ENCODE assay signal across 14 cellular contexts in genomic region chr19:49874503-49875157, GRCh38. TPM values are rescaled to one million over a fixed set of nuclear protein-coding genes. Genes with fewer than 3 reads are reported as not detected.
A peak's percentile ranks its signal among the peaks of the same experiment; 100 is the strongest.
DNase-seq lines count a peak whose midpoint lies in the region; ATAC-seq, FAIRE-seq and TF ChIP-seq lines count a peak whose summit lies in the region.
"Had no signal": no experiment of that assay in that cellular context is flagged by ENCODE, and none has a peak within 500 bp of the region (broad histone marks: within the 10 kb centered on the region; RNA-seq: fewer than 3 reads in every experiment).

No MANE protein-coding gene starts in this region.

- CTCF ChIA-PET in K562 (lab: Yijun Ruan, JAX; ENCODE audit: low intra/inter-chr PET ratio) = no interaction called here

- H2AFZ ChIP-seq in KMS-11 (ENCODE audit: low read depth) = no peak overlapping the region
- H2AFZ ChIP-seq in K562 (ENCODE audit: low read depth, low read length) = no peak overlapping the region

- H4K20me1 ChIP-seq in KMS-11 (ENCODE audit: insufficient read depth) = no peaks in the 10 kb centered on the region
- no peaks in the 10 kb centered on the region for H4K20me1 ChIP-seq in K562 (replicated peaks; ENCODE audit: control insufficient read depth, insufficient read depth, low read length)

- no peak for TF ChIP-seq POLR2A in K562 (conservative IDR thresholded peaks at IDR 0.05)

- peaks cover 23% of the 10 kb centered on the region for H3K79me2 ChIP-seq in KMS-11 (ENCODE audit: insufficient read depth, low read depth)
- peaks cover 43% of the 10 kb centered on the region for H3K79me2 ChIP-seq in K562 (ENCODE audit: control insufficient read depth, insufficient read depth, low read length)

- 84% methylated on average over 10 of the region's 11 CpGs for WGBS in K562 (ENCODE audit: insufficient coverage, low coverage, missing lambda C conversion rate)

- H3K4me3 ChIP-seq in CD4-positive, CD25-positive, alpha-beta regulatory T cell (ENCODE audit: low read depth, low read length) = no peak overlapping the region
- H3K4me3 ChIP-seq in KMS-11 (IDR thresholded peaks at IDR 0.05; ENCODE audit: insufficient read depth, low read depth, low read length) (no peak overlapping the region), K562 (peak overlapping the region; percentile 84)

- peak overlapping the region in 2 of 3 donors; percentile 73 to 76 for H3K27ac Mint-ChIP-seq in CD4-positive, CD25-positive, alpha-beta regulatory T cell
- H3K27ac Mint-ChIP-seq in neural crest cell (ENCODE audit: unreplicated experiment) = no peak overlapping the region
- H3K27ac Mint-ChIP-seq: natural killer cell treated with Interleukin-12 subunit alpha and Interleukin-12 subunit beta and Interleukin-15 and Interleukin-18, amount 100 ng/mL, for 72 hours had no signal

- DNase-seq in CD4-positive, CD25-positive, alpha-beta regulatory T cell = no peak
- DNase-seq in K562 (ENCODE audit: extremely low read depth in 1 of 4, low spot score in 3 of 4) (no peak), neural crest cell (ENCODE audit: low read depth, low spot score) (no peak), KBM-7 (no peak), NCI-H187 treated with DMSO at 0.1 percent for 48 hours (lab: John Stamatoyannopoulos, UW) (no peak)
- DNase-seq: activated T-cell treated with anti-CD3 and anti-CD28 coated beads for 4 hours; DMS79 treated with DMSO at 0.1 percent for 48 hours; NCI-H1417 treated with DMSO at 0.1 percent for 48 hours; NK-92 treated with Interleukin-12 subunit alpha and Interleukin-12 subunit beta, amount 100 ng/mL, for 24 hours had no signal

- no peak overlapping the region for H3K9ac ChIP-seq in KMS-11
- peak overlapping the region; percentile 98 to 99; a peak in 3 of 4 replicates for H3K9ac ChIP-seq in K562 (ENCODE audit: insufficient read depth in 1 of 2, low read depth in 2 of 2, low read length in 2 of 2)

- TF ChIP-seq CTCF in KMS-11 (conservative IDR thresholded peaks at IDR 0.05; ENCODE audit: low read depth, low read length) (no peak), K562 (IDR thresholded peaks at IDR 0.05 in 2 of 3, conservative IDR thresholded peaks at IDR 0.05 in 1 of 3; ENCODE audit: insufficient read depth in 2 of 3, low read depth in 1 of 3, low read length in 3 of 3) (no peak), neural crest cell (conservative IDR thresholded peaks at IDR 0.05) (no peak)

- peaks cover 4% of the 10 kb centered on the region for H3K36me3 Mint-ChIP-seq in CD4-positive, CD25-positive, alpha-beta regulatory T cell
- no peaks in the 10 kb centered on the region for H3K36me3 Mint-ChIP-seq in neural crest cell (ENCODE audit: low read depth)
- H3K36me3 Mint-ChIP-seq: natural killer cell treated with Interleukin-12 subunit alpha and Interleukin-12 subunit beta and Interleukin-15 and Interleukin-18, amount 100 ng/mL, for 72 hours had no signal

- no peaks in the 10 kb centered on the region for H3K9me3 Mint-ChIP-seq in CD4-positive, CD25-positive, alpha-beta regulatory T cell
- no peaks in the 10 kb centered on the region for H3K9me3 Mint-ChIP-seq in neural crest cell
- H3K9me3 Mint-ChIP-seq: natural killer cell treated with Interleukin-12 subunit alpha and Interleukin-12 subunit beta and Interleukin-15 and Interleukin-18, amount 100 ng/mL, for 72 hours had no signal

- intact Hi-C loops in K562 (cut with micrococcal nuclease) = loop anchor here (10.0 kb wide), 1 partner anchor 160 kb away; no protein-coding TSS in a partner anchor

- H3K27ac ChIP-seq in CD4-positive, CD25-positive, alpha-beta regulatory T cell (ENCODE audit: insufficient read depth, low read length, poor library complexity, severe bottlenecking) = no peak overlapping the region
- no peak overlapping the region; the same call in 1 of the 2 replicates for H3K27ac ChIP-seq in KMS-11
- peak overlapping the region; percentile 99; the same call in 2 of the 3 replicates for H3K27ac ChIP-seq in K562 (ENCODE audit: extremely low read depth, low read depth, low read length)

- H3K4me1 ChIP-seq in CD4-positive, CD25-positive, alpha-beta regulatory T cell (ENCODE audit: control insufficient read depth, insufficient read depth, low read length, poor library complexity, severe bottlenecking) = peaks cover 31% of the 10 kb centered on the region
- peaks cover 30% of the 10 kb centered on the region for H3K4me1 ChIP-seq in KMS-11 (ENCODE audit: low read depth, poor library complexity, severe bottlenecking)
- H3K4me1 ChIP-seq in K562 (replicated peaks in 1 of 2; ENCODE audit: control insufficient read depth in 2 of 2, insufficient read depth in 2 of 2, low read length in 2 of 2) = peaks cover 16 to 75% of the 10 kb centered on the region in 2 experiments; a peak in 4 of 5 replicates

- H3K4me2 ChIP-seq in KMS-11 (peak overlapping the region; percentile 81; the same call in 1 of the 2 replicates), K562 (ENCODE audit: insufficient read depth, low read length) (peak overlapping the region; percentile 99)

- POLR2A ChIA-PET in K562 (lab: Yijun Ruan, JAX) = interaction anchor here (0.6 to 3.0 kb wide), 5 partner anchors 8 to 282 kb away, joined by 3 to 16 read pairs (median 3); partner anchors contain the start of gene PTOV1

- H3K9me3 ChIP-seq in CD4-positive, CD25-positive, alpha-beta regulatory T cell (ENCODE audit: control insufficient read depth in 2 of 2, low read length in 2 of 2) = no peaks in the 10 kb centered on the region
- no peaks in the 10 kb centered on the region for H3K9me3 ChIP-seq in K562 (replicated peaks; ENCODE audit: control insufficient read depth, insufficient read depth, low read depth, low read length)

- no peaks in the 10 kb centered on the region for H3K27me3 ChIP-seq in CD4-positive, CD25-positive, alpha-beta regulatory T cell (ENCODE audit: control insufficient read depth, insufficient read depth, low read length)
- no peaks in the 10 kb centered on the region for H3K27me3 ChIP-seq in KMS-11 (ENCODE audit: insufficient read depth, low read depth)
- H3K27me3 ChIP-seq in K562 (ENCODE audit: control insufficient read depth in 2 of 2, insufficient read depth in 2 of 2, low read length in 2 of 2) = no peaks in the 10 kb centered on the region
- H3K27me3 ChIP-seq: cardiac muscle cell had no signal

- TF ChIP-seq RAD21 in K562 (CRISPR knock-in tag; conservative IDR thresholded peaks at IDR 0.05 in 1 of 2, IDR thresholded peaks at IDR 0.05 in 1 of 2) = no peak

- in situ Hi-C loops in K562 (cut with MboI) = loop anchor here (10.0 kb wide), 1 partner anchor 380 kb away; the partner anchor contains the start of gene RPS11
- in situ Hi-C loops in KBM-7 (cut with MboI; ENCODE audit: low pct_unique_long_range_greater_than_20kb, low sequenced_read_pairs) = no loop called here

- no peaks in the 10 kb centered on the region for H3K36me3 ChIP-seq in CD4-positive, CD25-positive, alpha-beta regulatory T cell (ENCODE audit: control insufficient read depth, insufficient read depth, low read length)
- H3K36me3 ChIP-seq in KMS-11 (ENCODE audit: insufficient read depth) (no peaks in the 10 kb centered on the region), K562 (ENCODE audit: control insufficient read depth, insufficient read depth, low read length) (peaks cover 50% of the 10 kb centered on the region)
- H3K36me3 ChIP-seq: cardiac muscle cell had no signal

- no peak for ATAC-seq in CD4-positive, CD25-positive, alpha-beta regulatory T cell (ENCODE audit: low read depth in 2 of 2)
- ATAC-seq in K562 (no peak), GM21529 (IDR thresholded peaks at IDR 0.05; ENCODE audit: unreplicated experiment) (no peak), HG02798 (IDR thresholded peaks at IDR 0.05; ENCODE audit: poor library complexity, unreplicated experiment) (no peak)
- ATAC-seq: natural killer cell treated with Interleukin-12 subunit alpha and Interleukin-12 subunit beta and Interleukin-15 and Interleukin-18, amount 100 ng/mL, for 72 hours had no signal

- H3K27me3 Mint-ChIP-seq in CD4-positive, CD25-positive, alpha-beta regulatory T cell = no peaks in the 10 kb centered on the region
- H3K27me3 Mint-ChIP-seq in neural crest cell (ENCODE audit: low read depth) = no peaks in the 10 kb centered on the region
- H3K27me3 Mint-ChIP-seq: natural killer cell treated with Interleukin-12 subunit alpha and Interleukin-12 subunit beta and Interleukin-15 and Interleukin-18, amount 100 ng/mL, for 72 hours had no signal

- peak overlapping the region in 2 of 4 donors; percentile 5 to 74 for H3K4me3 Mint-ChIP-seq in CD4-positive, CD25-positive, alpha-beta regulatory T cell
- H3K4me3 Mint-ChIP-seq in neural crest cell = peak overlapping the region; percentile 55
- H3K4me3 Mint-ChIP-seq: natural killer cell treated with Interleukin-12 subunit alpha and Interleukin-12 subunit beta and Interleukin-15 and Interleukin-18, amount 100 ng/mL, for 72 hours had no signal

- no peak for TF ChIP-seq EP300 in K562 (IDR thresholded peaks at IDR 0.05; ENCODE audit: low read length)

- BruUV-seq in K562 (replicated peaks; lab: Mats Ljungman, UMichigan) = no TSS peak

- FAIRE-seq in K562 (lab: Jason Lieb, UNC) = no peak

- H3K4me1 Mint-ChIP-seq in CD4-positive, CD25-positive, alpha-beta regulatory T cell = peaks cover 0 to 57% (median 16%) of the 10 kb centered on the region in 4 donors
- H3K4me1 Mint-ChIP-seq in neural crest cell = peaks cover 32% of the 10 kb centered on the region

- peaks cover 4% of the 10 kb centered on the region for H3K9me1 ChIP-seq in K562 (ENCODE audit: control insufficient read depth, insufficient read depth, low read length)

RNA-seq across cellular contexts. Expression of gene AKT1S1, which starts 2.5 kb away (rescaled TPM):
- 12.9 TPM for total RNA-seq in CD4-positive, CD25-positive, alpha-beta regulatory T cell
- polyA plus RNA-seq in CD4-positive, CD25-positive, alpha-beta regulatory T cell = 1 to 10 TPM; 3.0 to 4.2 (median 3.8) TPM
- 24.5 and 49.9 TPM in 2 replicates for total RNA-seq in K562 (2011; cell fraction: chromatin; rRNA removed; ENCODE audit: low replicate concordance)
- 34.3 and 39.9 TPM in 2 replicates for total RNA-seq in K562 (2011; cell fraction: nucleolus; rRNA removed)
- 26.9 and 29.9 TPM in 2 replicates for total RNA-seq in K562 (2011; cell fraction: nucleoplasm; rRNA removed)
- 25.7 and 33.8 TPM in 2 replicates for total RNA-seq in K562 (2014; rRNA removed)
- 5.7 and 6.9 TPM in 2 replicates for total RNA-seq in K562 (2014; rRNA removed; fragmentation: Illumina TruSeq; extraction: Trizol)
- 13.5 and 14.4 TPM in 2 replicates for total RNA-seq in K562 (2015; rRNA removed; fragmentation: Illumina TruSeq; extraction: Trizol)
- 50.1 and 50.3 TPM in 2 replicates for total RNA-seq in K562 (2021)
- polyA plus RNA-seq in K562 (2011; rRNA removed) = 17.1 and 22.4 TPM in 2 replicates
- 34.5 and 68.9 TPM in 2 replicates for polyA plus RNA-seq in K562 (2011; cell fraction: cytosol; rRNA removed)
- 33.2 and 55.4 TPM in 2 replicates for polyA plus RNA-seq in K562 (2011; cell fraction: nucleus; rRNA removed)
- polyA plus RNA-seq in K562 (2012) = 31.8 and 37.6 TPM in 2 replicates
- 39.0 and 40.7 TPM in 2 replicates for polyA plus RNA-seq in K562 (2014; fragmentation: Illumina TruSeq; extraction: Trizol)
- polyA plus RNA-seq in K562 (2014; fragmentation: Nextera tagmentation; extraction: Ambion mirVana) = 1 to 10 TPM; 1.2 TPM
- polyA plus RNA-seq in K562 (2014; rRNA removed) = 38.2 and 45.4 TPM in 2 replicates
- 7.8 and 10.3 TPM in 2 replicates for polyA minus RNA-seq in K562 (2011; rRNA and poly(A)+ RNA removed)
- polyA minus RNA-seq in K562 (2011; cell fraction: cytosol; rRNA and poly(A)+ RNA removed) = 17.4 and 21.4 TPM in 2 replicates
- polyA minus RNA-seq in K562 (2011; cell fraction: nucleus; rRNA and poly(A)+ RNA removed) = 18.2 and 22.4 TPM in 2 replicates
- total RNA-seq in neural crest cell = 38.6 and 39.6 TPM in 2 replicates

RNA-seq across cellular contexts. Expression of gene TBC1D17, which starts 2.9 kb away (rescaled TPM):
- total RNA-seq in CD4-positive, CD25-positive, alpha-beta regulatory T cell = 48.1 TPM
- 1 to 10 TPM; 8.8 to 9.7 (median 9.1) TPM for polyA plus RNA-seq in CD4-positive, CD25-positive, alpha-beta regulatory T cell
- 34.8 and 78.7 TPM in 2 replicates for total RNA-seq in K562 (2011; cell fraction: chromatin; rRNA removed; ENCODE audit: low replicate concordance)
- total RNA-seq in K562 (2011; cell fraction: nucleolus; rRNA removed) = 40.9 and 43.4 TPM in 2 replicates
- total RNA-seq in K562 (2011; cell fraction: nucleoplasm; rRNA removed) = 33.2 and 34.5 TPM in 2 replicates
- total RNA-seq in K562 (2014; rRNA removed) (3.8 and 6.8 TPM in 2 replicates), K562 (2014; rRNA removed; fragmentation: Illumina TruSeq; extraction: Trizol) (2.6 and 3.2 TPM in 2 replicates), K562 (2015; rRNA removed; fragmentation: Illumina TruSeq; extraction: Trizol) (2.4 and 3.5 TPM in 2 replicates), K562 (2021) (14.2 and 16.0 TPM in 2 replicates), neural crest cell (30.5 and 34.5 TPM in 2 replicates)
- polyA plus RNA-seq in K562 (2011; rRNA removed) (7.4 and 10.5 TPM in 2 replicates), K562 (2014; fragmentation: Illumina TruSeq; extraction: Trizol) (8.7 and 11.7 TPM in 2 replicates), K562 (2014; fragmentation: Nextera tagmentation; extraction: Ambion mirVana) (under 1 TPM; 0.42 to 0.46 TPM), K562 (2014; rRNA removed) (14.7 and 18.2 TPM in 2 replicates)
- polyA plus RNA-seq in K562 (2011; cell fraction: cytosol; rRNA removed) = 8.7 and 14.7 TPM in 2 replicates
- 33.2 and 48.4 TPM in 2 replicates for polyA plus RNA-seq in K562 (2011; cell fraction: nucleus; rRNA removed)
- 15.8 and 16.9 TPM in 2 replicates for polyA plus RNA-seq in K562 (2012)
- 5.7 and 7.2 TPM in 2 replicates for polyA minus RNA-seq in K562 (2011; rRNA and poly(A)+ RNA removed)
- 9.1 and 9.2 TPM in 2 replicates for polyA minus RNA-seq in K562 (2011; cell fraction: cytosol; rRNA and poly(A)+ RNA removed)
- 12.3 and 15.3 TPM in 2 replicates for polyA minus RNA-seq in K562 (2011; cell fraction: nucleus; rRNA and poly(A)+ RNA removed)

RNA-seq across cellular contexts. Expression of gene PNKP, which starts 7.3 kb away (rescaled TPM):
- 149 TPM for total RNA-seq in CD4-positive, CD25-positive, alpha-beta regulatory T cell
- polyA plus RNA-seq in CD4-positive, CD25-positive, alpha-beta regulatory T cell = 10 to 100 TPM; 26.2 to 33.5 (median 28.2) TPM
- total RNA-seq in K562 (2011; cell fraction: chromatin; rRNA removed; ENCODE audit: low replicate concordance) = 168 and 404 TPM in 2 replicates
- 252 and 258 TPM in 2 replicates for total RNA-seq in K562 (2011; cell fraction: nucleolus; rRNA removed)
- 178 and 185 TPM in 2 replicates for total RNA-seq in K562 (2011; cell fraction: nucleoplasm; rRNA removed)
- total RNA-seq in K562 (2014; rRNA removed) (56.0 and 59.3 TPM in 2 replicates), K562 (2014; rRNA removed; fragmentation: Illumina TruSeq; extraction: Trizol) (12.3 and 18.1 TPM in 2 replicates), K562 (2015; rRNA removed; fragmentation: Illumina TruSeq; extraction: Trizol) (25.3 and 29.4 TPM in 2 replicates), K562 (2021) (84.9 and 85.4 TPM in 2 replicates), neural crest cell (131 and 135 TPM in 2 replicates)
- polyA plus RNA-seq in K562 (2011; rRNA removed) (13.7 and 21.3 TPM in 2 replicates), K562 (2014; fragmentation: Illumina TruSeq; extraction: Trizol) (26.7 and 30.0 TPM in 2 replicates), K562 (2014; fragmentation: Nextera tagmentation; extraction: Ambion mirVana) (1 to 10 TPM; 2.8 to 3.1 TPM), K562 (2014; rRNA removed) (64.0 and 71.3 TPM in 2 replicates)
- 12.2 and 25.9 TPM in 2 replicates for polyA plus RNA-seq in K562 (2011; cell fraction: cytosol; rRNA removed)
- 123 and 164 TPM in 2 replicates for polyA plus RNA-seq in K562 (2011; cell fraction: nucleus; rRNA removed)
- polyA plus RNA-seq in K562 (2012) = 56.7 and 64.2 TPM in 2 replicates
- polyA minus RNA-seq in K562 (2011; rRNA and poly(A)+ RNA removed) = 6.7 and 8.2 TPM in 2 replicates
- 22.8 and 136 TPM in 2 replicates for polyA minus RNA-seq in K562 (2011; cell fraction: cytosol; rRNA and poly(A)+ RNA removed)
- polyA minus RNA-seq in K562 (2011; cell fraction: nucleus; rRNA and poly(A)+ RNA removed) = 48.2 and 49.9 TPM in 2 replicates

RNA-seq across cellular contexts. Expression of gene IL4I1, which starts 22.1 kb away (rescaled TPM):
- total RNA-seq in CD4-positive, CD25-positive, alpha-beta regulatory T cell = 3.7 TPM
- under 1 TPM; 0.20 to 0.85 (median 0.30) TPM for polyA plus RNA-seq in CD4-positive, CD25-positive, alpha-beta regulatory T cell
- total RNA-seq in K562 (2011; cell fraction: chromatin; rRNA removed; ENCODE audit: low replicate concordance) = 0.93 TPM in 1 of 2 replicates, not detected in the other
- 1.8 TPM in 2 replicates for total RNA-seq in K562 (2011; cell fraction: nucleolus; rRNA removed)
- 0.37 and 0.46 TPM in 2 replicates for total RNA-seq in K562 (2011; cell fraction: nucleoplasm; rRNA removed)
- 0.90 and 0.95 TPM in 2 replicates for total RNA-seq in K562 (2014; rRNA removed)
- total RNA-seq in K562 (2014; rRNA removed; fragmentation: Illumina TruSeq; extraction: Trizol) = 0.33 TPM in 1 of 2 replicates, not detected in the other
- 0.19 and 0.43 TPM in 2 replicates for total RNA-seq in K562 (2015; rRNA removed; fragmentation: Illumina TruSeq; extraction: Trizol)
- total RNA-seq in K562 (2021) = 0.55 and 0.76 TPM in 2 replicates
- 0.06 and 0.31 TPM in 2 replicates for polyA plus RNA-seq in K562 (2011; rRNA removed)
- polyA plus RNA-seq in K562 (2011; cell fraction: cytosol; rRNA removed) = 0.04 and 0.36 TPM in 2 replicates
- 0.24 and 0.27 TPM in 2 replicates for polyA plus RNA-seq in K562 (2011; cell fraction: nucleus; rRNA removed)
- 0.50 and 0.56 TPM in 2 replicates for polyA plus RNA-seq in K562 (2012)
- 0.15 TPM in 1 of 2 replicates, not detected in the other for polyA plus RNA-seq in K562 (2014; fragmentation: Illumina TruSeq; extraction: Trizol)
- polyA plus RNA-seq in K562 (2014; fragmentation: Nextera tagmentation; extraction: Ambion mirVana) = under 1 TPM in 1 of 2 experiments, not detected in 1; 0.13 TPM
- polyA plus RNA-seq in K562 (2014; rRNA removed) = 0.09 and 0.44 TPM in 2 replicates
- 0.11 TPM in 1 of 2 replicates, not detected in the other for polyA minus RNA-seq in K562 (2011; rRNA and poly(A)+ RNA removed)
- 0.67 and 0.73 TPM in 2 replicates for polyA minus RNA-seq in K562 (2011; cell fraction: cytosol; rRNA and poly(A)+ RNA removed)
- 0.67 and 0.81 TPM in 2 replicates for polyA minus RNA-seq in K562 (2011; cell fraction: nucleus; rRNA and poly(A)+ RNA removed)
- total RNA-seq in neural crest cell = 0.12 and 0.41 TPM in 2 replicates
- total RNA-seq: cardiac muscle cell had no signal
- polyA plus RNA-seq: cardiac muscle cell had no signal

RNA-seq across cellular contexts. Expression of gene PTOV1, which starts 23.7 kb away (rescaled TPM):
- 116 TPM for total RNA-seq in CD4-positive, CD25-positive, alpha-beta regulatory T cell
- polyA plus RNA-seq in CD4-positive, CD25-positive, alpha-beta regulatory T cell = 10 to 100 TPM; 26.8 to 45.6 (median 34.2) TPM
- 128 and 364 TPM in 2 replicates for total RNA-seq in K562 (2011; cell fraction: chromatin; rRNA removed; ENCODE audit: low replicate concordance)
- total RNA-seq in K562 (2011; cell fraction: nucleolus; rRNA removed) = 274 and 281 TPM in 2 replicates
- total RNA-seq in K562 (2011; cell fraction: nucleoplasm; rRNA removed) = 195 and 218 TPM in 2 replicates
- 61.3 and 79.5 TPM in 2 replicates for total RNA-seq in K562 (2014; rRNA removed)
- total RNA-seq in K562 (2014; rRNA removed; fragmentation: Illumina TruSeq; extraction: Trizol) = 14.0 and 23.3 TPM in 2 replicates
- total RNA-seq in K562 (2015; rRNA removed; fragmentation: Illumina TruSeq; extraction: Trizol) = 43.5 and 44.6 TPM in 2 replicates
- 156 and 169 TPM in 2 replicates for total RNA-seq in K562 (2021)
- 33.0 and 58.6 TPM in 2 replicates for polyA plus RNA-seq in K562 (2011; rRNA removed)
- polyA plus RNA-seq in K562 (2011; cell fraction: cytosol; rRNA removed) = 39.8 and 67.6 TPM in 2 replicates
- 302 and 359 TPM in 2 replicates for polyA plus RNA-seq in K562 (2011; cell fraction: nucleus; rRNA removed)
- 104 and 153 TPM in 2 replicates for polyA plus RNA-seq in K562 (2012)
- 61.7 and 81.3 TPM in 2 replicates for polyA plus RNA-seq in K562 (2014; fragmentation: Illumina TruSeq; extraction: Trizol)
- polyA plus RNA-seq in K562 (2014; fragmentation: Nextera tagmentation; extraction: Ambion mirVana) = 1 to 10 TPM; 4.9 to 9.3 TPM
- polyA plus RNA-seq in K562 (2014; rRNA removed) = 68.1 and 75.0 TPM in 2 replicates
- 22.8 and 25.3 TPM in 2 replicates for polyA minus RNA-seq in K562 (2011; rRNA and poly(A)+ RNA removed)
- polyA minus RNA-seq in K562 (2011; cell fraction: cytosol; rRNA and poly(A)+ RNA removed) = 60.9 and 84.8 TPM in 2 replicates
- polyA minus RNA-seq in K562 (2011; cell fraction: nucleus; rRNA and poly(A)+ RNA removed) = 81.6 and 99.6 TPM in 2 replicates
- total RNA-seq in neural crest cell = 453 and 466 TPM in 2 replicates
